1 cellular context compared by ENCODE assay signal in genomic region chr5:127072861-127073846, GRCh38.
A peak's percentile ranks its signal among the peaks of the same experiment; 100 is the strongest.
TF ChIP-seq lines count a peak whose summit lies in the region.

TSS of gene C5orf63 (minus strand) at chr5:127073502. CDS start at chr5:127058995, 14,507 bp downstream.

TF ChIP-seq in HepG2, 621 proteins besides CTCF, POLR2A, EP300 and RAD21 (continued from another document and continues in another):
- TF ChIP-seq ZNF281 (CRISPR knock-in tag; IDR thresholded peaks at IDR 0.05; ENCODE audit: borderline replicate concordance) (peak; percentile 23; the same call in 1 of the 2 replicates), NFKBIZ (CRISPR knock-in tag; IDR thresholded peaks at IDR 0.05) (peak; percentile 27; the same call in 1 of the 2 replicates), CEBPZ (IDR thresholded peaks at IDR 0.05; ENCODE audit: low read length) (no peak), ZNF546 (CRISPR knock-in tag; conservative IDR thresholded peaks at IDR 0.05) (0 out of 2 replicates have a peak, but pooled peaks have one; percentile 49), ZBTB40 (IDR thresholded peaks at IDR 0.05) (no peak), ZBTB40 (CRISPR knock-in tag; IDR thresholded peaks at IDR 0.05) (peak; percentile 90), IRF2 (CRISPR knock-in tag; IDR thresholded peaks at IDR 0.05) (peak; percentile 64; the same call in 1 of the 2 replicates), ZNF781 (CRISPR knock-in tag; IDR thresholded peaks at IDR 0.05; ENCODE audit: borderline replicate concordance, not compliant biosample characterization) (no peak), ZNF747 (CRISPR knock-in tag; IDR thresholded peaks at IDR 0.05; ENCODE audit: borderline replicate concordance) (peak; percentile 86), MTA3 (CRISPR knock-in tag; IDR thresholded peaks at IDR 0.05) (no peak), ZNF382 (CRISPR knock-in tag; IDR thresholded peaks at IDR 0.05; ENCODE audit: borderline replicate concordance) (no peak), ZNF503 (CRISPR knock-in tag; IDR thresholded peaks at IDR 0.05) (no peak), IKZF5 (CRISPR knock-in tag; IDR thresholded peaks at IDR 0.05) (peak; percentile 55), PREB (CRISPR knock-in tag; IDR thresholded peaks at IDR 0.05) (no peak), KDM1A (CRISPR knock-in tag; IDR thresholded peaks at IDR 0.05) (no peak), ZNF296 (CRISPR knock-in tag; conservative IDR thresholded peaks at IDR 0.05) (no peak), NPAS2 (CRISPR knock-in tag; IDR thresholded peaks at IDR 0.05; ENCODE audit: borderline replicate concordance) (no peak), ZBTB1 (CRISPR knock-in tag; IDR thresholded peaks at IDR 0.05; ENCODE audit: borderline replicate concordance) (peak; percentile 81; the same call in 1 of the 2 replicates), JUN (CRISPR knock-in tag; IDR thresholded peaks at IDR 0.05) (peak; percentile 63), ZNF138 (CRISPR knock-in tag; IDR thresholded peaks at IDR 0.05; ENCODE audit: low read depth) (0 out of 2 replicates have a peak, but pooled peaks have one; percentile 27), ZNF614 (CRISPR knock-in tag; IDR thresholded peaks at IDR 0.05; ENCODE audit: borderline replicate concordance) (peak; percentile 63; the same call in 1 of the 2 replicates), ETV5 (CRISPR knock-in tag; IDR thresholded peaks at IDR 0.05; ENCODE audit: borderline replicate concordance) (peak; percentile 91), ZNF615 (CRISPR knock-in tag; IDR thresholded peaks at IDR 0.05; ENCODE audit: borderline replicate concordance) (peak; percentile 64; the same call in 1 of the 2 replicates), ELF4 (CRISPR knock-in tag; IDR thresholded peaks at IDR 0.05; ENCODE audit: borderline replicate concordance) (peak; percentile 75; the same call in 1 of the 2 replicates), ARNTL (CRISPR knock-in tag; IDR thresholded peaks at IDR 0.05) (no peak; the same call in 1 of the 2 replicates), ZMAT5 (CRISPR knock-in tag; IDR thresholded peaks at IDR 0.05; ENCODE audit: borderline replicate concordance, low read depth) (no peak), TMF1 (CRISPR knock-in tag; IDR thresholded peaks at IDR 0.05; ENCODE audit: low read depth) (peak; percentile 82; the same call in 1 of the 2 replicates), ZFP36L2 (CRISPR knock-in tag; IDR thresholded peaks at IDR 0.05) (no peak), ZNF460 (CRISPR knock-in tag; IDR thresholded peaks at IDR 0.05; ENCODE audit: borderline replicate concordance) (no peak), ZNF737 (CRISPR knock-in tag; IDR thresholded peaks at IDR 0.05; ENCODE audit: borderline replicate concordance) (0 out of 2 replicates have a peak, but pooled peaks have one; percentile 64), ZFX (CRISPR knock-in tag; IDR thresholded peaks at IDR 0.05; ENCODE audit: low read depth) (peak; percentile 64; the same call in 1 of the 2 replicates), IKZF4 (CRISPR knock-in tag; IDR thresholded peaks at IDR 0.05; ENCODE audit: borderline replicate concordance, low read depth, not compliant biosample characterization) (peak; percentile 66), HOXA3 (CRISPR knock-in tag; IDR thresholded peaks at IDR 0.05) (peak; percentile 90), PBX2 (CRISPR knock-in tag; IDR thresholded peaks at IDR 0.05) (no peak), ZNF24 (IDR thresholded peaks at IDR 0.05) (no peak), HNRNPL (IDR thresholded peaks at IDR 0.05; ENCODE audit: low read depth, low read length) (no peak)
